Comparison of ENCODE assay signal across 1 cellular context in genomic region chr2:118721817-118722551, GRCh38.
TF ChIP-seq lines count a peak whose summit lies in the region.

No MANE protein-coding gene starts in this region.

TF ChIP-seq in K562, 482 proteins besides CTCF, POLR2A, EP300 and RAD21 (continued from another document and continues in another):
- no peak for TF ChIP-seq E4F1 (CRISPR knock-in tag; IDR thresholded peaks at IDR 0.05; ENCODE audit: borderline replicate concordance)
- no peak for TF ChIP-seq MXI1 (IDR thresholded peaks at IDR 0.05; ENCODE audit: low read depth, low read length)
- TF ChIP-seq NR3C1 (CRISPR knock-in tag; IDR thresholded peaks at IDR 0.05): no peak
- TF ChIP-seq RREB1 (CRISPR knock-in tag; IDR thresholded peaks at IDR 0.05): no peak
- TF ChIP-seq ZNF699 (CRISPR knock-in tag; IDR thresholded peaks at IDR 0.05; ENCODE audit: insufficient replicate concordance): no peak
- TF ChIP-seq SREBF2 (CRISPR knock-in tag; IDR thresholded peaks at IDR 0.05): no peak
- no peak for TF ChIP-seq TRIM28 (IDR thresholded peaks at IDR 0.05)
- TF ChIP-seq HMGN3 (IDR thresholded peaks at IDR 0.05; ENCODE audit: borderline replicate concordance, extremely low read depth, insufficient read length, low read depth, low read length): peak; percentile 60
- no peak for TF ChIP-seq ZNF644 (tag; IDR thresholded peaks at IDR 0.05; ENCODE audit: low read depth)
- TF ChIP-seq DPF2 (IDR thresholded peaks at IDR 0.05): peak; percentile 71
- no peak for TF ChIP-seq ZBTB43 (CRISPR knock-in tag; IDR thresholded peaks at IDR 0.05)
- TF ChIP-seq EWSR1 (IDR thresholded peaks at IDR 0.05; ENCODE audit: borderline replicate concordance, low read depth, partially characterized antibody): no peak
- no peak for TF ChIP-seq ZNF3 (CRISPR knock-in tag; IDR thresholded peaks at IDR 0.05)
- 0 out of 2 replicates have a peak, but pooled peaks have one; percentile 61 for TF ChIP-seq ATF6 (CRISPR knock-in tag; IDR thresholded peaks at IDR 0.05)
- TF ChIP-seq YBX1 (IDR thresholded peaks at IDR 0.05): no peak
- no peak for TF ChIP-seq BCOR (IDR thresholded peaks at IDR 0.05)
- TF ChIP-seq E2F5 (CRISPR knock-in tag; IDR thresholded peaks at IDR 0.05): no peak
- no peak for TF ChIP-seq IRF2 (CRISPR knock-in tag; IDR thresholded peaks at IDR 0.05)
- no peak for TF ChIP-seq POLR2G (IDR thresholded peaks at IDR 0.05; ENCODE audit: low read depth, low read length)
- TF ChIP-seq PHF20 (IDR thresholded peaks at IDR 0.05; ENCODE audit: partially characterized antibody): no peak
- no peak for TF ChIP-seq TCF7L2 (IDR thresholded peaks at IDR 0.05; ENCODE audit: low read depth, low read length)
- TF ChIP-seq ZHX1 (conservative IDR thresholded peaks at IDR 0.05; ENCODE audit: low read length): no peak
- peak; percentile 33; the same call in 1 of the 2 replicates for TF ChIP-seq RUNX1 (IDR thresholded peaks at IDR 0.05; ENCODE audit: low read depth)
- no peak for TF ChIP-seq NCOA6 (IDR thresholded peaks at IDR 0.05)
- no peak for TF ChIP-seq ZNF436 (CRISPR knock-in tag; IDR thresholded peaks at IDR 0.05)
- TF ChIP-seq RFX1 (IDR thresholded peaks at IDR 0.05): no peak
- no peak for TF ChIP-seq ZNF175 (CRISPR knock-in tag; IDR thresholded peaks at IDR 0.05; ENCODE audit: low read depth)
- no peak for TF ChIP-seq ZNF830 (CRISPR knock-in tag; IDR thresholded peaks at IDR 0.05)
- TF ChIP-seq SOX6 (IDR thresholded peaks at IDR 0.05): peak; percentile 83
- TF ChIP-seq ETV6 (IDR thresholded peaks at IDR 0.05; ENCODE audit: borderline replicate concordance in 1 of 2, low read depth in 2 of 2, low read length in 1 of 2): peak in 1 of 2 experiments; percentile 68; a peak in 1 of 4 replicates
- TF ChIP-seq ETV6 (CRISPR knock-in tag; IDR thresholded peaks at IDR 0.05; ENCODE audit: borderline replicate concordance): no peak
- peak; percentile 84 for TF ChIP-seq SMARCA4 (IDR thresholded peaks at IDR 0.05)
- no peak for TF ChIP-seq ZNF232 (CRISPR knock-in tag; IDR thresholded peaks at IDR 0.05)
- no peak for TF ChIP-seq FOXA3 (CRISPR knock-in tag; conservative IDR thresholded peaks at IDR 0.05 in 1 of 2, IDR thresholded peaks at IDR 0.05 in 1 of 2)
- TF ChIP-seq ZFP91 (CRISPR knock-in tag; IDR thresholded peaks at IDR 0.05): no peak
- peak; percentile 61 to 80; a peak in 3 of 4 replicates for TF ChIP-seq TRIM24 (IDR thresholded peaks at IDR 0.05)
- TF ChIP-seq MYNN (IDR thresholded peaks at IDR 0.05): peak; percentile 50; the same call in 1 of the 2 replicates
- no peak for TF ChIP-seq MYNN (CRISPR knock-in tag; IDR thresholded peaks at IDR 0.05)
- no peak for TF ChIP-seq TEAD1 (CRISPR knock-in tag; IDR thresholded peaks at IDR 0.05)
- TF ChIP-seq MED1 (CRISPR knock-in tag; IDR thresholded peaks at IDR 0.05; ENCODE audit: borderline replicate concordance): no peak
- TF ChIP-seq NCOR1 (IDR thresholded peaks at IDR 0.05): peak; percentile 80
- TF ChIP-seq PATZ1 (CRISPR knock-in tag; IDR thresholded peaks at IDR 0.05; ENCODE audit: borderline replicate concordance): no peak
- peak; percentile 83 for TF ChIP-seq GATA2 (CRISPR knock-in tag; IDR thresholded peaks at IDR 0.05)
- no peak for TF ChIP-seq HOMEZ (CRISPR knock-in tag; IDR thresholded peaks at IDR 0.05)
